ENCODE assay signal across 29 cellular contexts in the genomic region with DNA sequence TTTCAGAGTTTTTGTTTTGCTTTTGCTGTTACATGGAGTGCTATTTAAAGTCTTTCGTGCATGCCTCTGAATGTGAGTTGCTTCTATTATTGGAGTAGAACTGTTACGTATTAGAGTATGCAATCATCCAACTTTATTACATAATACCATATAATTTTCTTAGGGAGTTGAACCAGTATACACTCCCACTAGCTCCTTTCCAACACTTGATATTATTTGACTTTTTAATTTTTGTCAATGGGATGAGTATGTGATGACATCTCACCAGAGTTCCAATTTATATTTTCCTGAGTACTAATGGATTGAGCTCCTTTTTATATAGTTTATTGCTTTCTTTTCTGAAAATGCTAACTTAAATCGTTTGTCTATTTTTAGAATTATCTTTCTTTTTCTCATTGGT.
"Had no signal": no experiment of that assay in that cellular context is flagged by ENCODE, and none has a peak within 500 bp of the region (broad histone marks: within the 10 kb centered on the region; RNA-seq: fewer than 3 reads in every experiment).

No MANE protein-coding gene starts in this region.

- H3K27ac Mint-ChIP-seq: mesothelial cell of epicardium; naive B cell; natural killer cell; nephron progenitor cell; neural progenitor cell; stimulated activated memory B cell treated with anti-CD40 and anti-IgM and Interleukin-4, amounts not matched to agents 10 μg/mL and 1 μg/mL and 100 μg/mL, for 72 hours; stimulated activated naive CD8-positive, alpha-beta T cell treated with anti-CD3 and anti-CD28 coated beads, Interleukin-15, amount 100 ng/mL, for 72 hours; type B pancreatic cell had no signal

- FAIRE-seq: keratinocyte had no signal

- H3K9me3 Mint-ChIP-seq: stimulated activated memory B cell treated with anti-CD40 and anti-IgM and Interleukin-4, amounts not matched to agents 10 μg/mL and 1 μg/mL and 100 μg/mL, for 72 hours; stimulated activated naive CD8-positive, alpha-beta T cell treated with anti-CD3 and anti-CD28 coated beads, Interleukin-15, amount 100 ng/mL, for 72 hours; type B pancreatic cell had no signal

- H3K27me3 Mint-ChIP-seq: naive B cell; stimulated activated naive CD8-positive, alpha-beta T cell treated with anti-CD3 and anti-CD28 coated beads, Interleukin-15, amount 100 ng/mL, for 72 hours had no signal

- H3K27me3 ChIP-seq: neural progenitor cell, neutrophil, right lobe of liver, tibial nerve, uterus had no signal

- DNase-seq: hippocampal formation; kidney glomerular epithelial cell; left cardiac atrium; mesendoderm; naive B cell; natural killer cell; nephron progenitor cell; occipital lobe; psoas muscle; right lobe of liver; stimulated activated CD4-positive, alpha-beta T cell treated with anti-CD3 and anti-CD28 coated beads, Interleukin-1b, Interleukin-23, amount 100 ng/mL, for 48 hours; stimulated activated CD4-positive, alpha-beta T cell treated with anti-CD3 and anti-CD28 coated beads, Interleukin-2, amount 100 ng/mL, for 48 hours; stimulated activated CD4-positive, alpha-beta T cell treated with anti-CD3 and anti-CD28 coated beads, Interleukin-4, amount 100 ng/mL, for 4 hours; stimulated activated CD8-positive, alpha-beta memory T cell treated with anti-CD3 and anti-CD28 coated beads, Interleukin-4, amount 100 ng/mL, for 48 hours; stimulated activated naive CD4-positive, alpha-beta T cell treated with Interleukin-2 at 50 U/mL for 16 hours; stimulated activated naive CD8-positive, alpha-beta T cell treated with anti-CD3 and anti-CD28 coated beads, Interleukin-15, amount 100 ng/mL, for 72 hours; substantia nigra; uterus had no signal

- H3K4me3 Mint-ChIP-seq: mesothelial cell of epicardium; naive B cell; natural killer cell; nephron progenitor cell; neural progenitor cell; stimulated activated memory B cell treated with anti-CD40 and anti-IgM and Interleukin-4, amounts not matched to agents 10 μg/mL and 1 μg/mL and 100 μg/mL, for 72 hours; stimulated activated naive CD8-positive, alpha-beta T cell treated with anti-CD3 and anti-CD28 coated beads, Interleukin-15, amount 100 ng/mL, for 72 hours; type B pancreatic cell had no signal

- H3K4me3 ChIP-seq: lung, neural progenitor cell, psoas muscle, right lobe of liver, smooth muscle cell, tibial nerve, uterus had no signal

- ATAC-seq: left cardiac atrium; left lobe of liver; natural killer cell; psoas muscle; right lobe of liver; stimulated activated memory B cell treated with anti-CD40 and anti-IgM and Interleukin-4, amounts not matched to agents 10 μg/mL and 1 μg/mL and 100 μg/mL, for 72 hours; stimulated activated naive CD8-positive, alpha-beta T cell treated with anti-CD3 and anti-CD28 coated beads, Interleukin-15, amount 100 ng/mL, for 72 hours had no signal

- H3K36me3 Mint-ChIP-seq: naive B cell; natural killer cell; stimulated activated memory B cell treated with anti-CD40 and anti-IgM and Interleukin-4, amounts not matched to agents 10 μg/mL and 1 μg/mL and 100 μg/mL, for 72 hours; type B pancreatic cell had no signal

- H3K27ac ChIP-seq: neural progenitor cell, neutrophil, parathyroid adenoma, psoas muscle, right lobe of liver, tibial nerve, uterus had no signal

- H3K9me3 ChIP-seq: neutrophil, psoas muscle, right lobe of liver, tibial nerve, uterus had no signal

- H3K4me1 ChIP-seq: parathyroid adenoma, psoas muscle, right lobe of liver, uterus had no signal
